In genomic region chr6:143691155-143691554, GRCh38 we compare ENCODE assay signal across 29 cellular contexts.
"Had no signal": no experiment of that assay in that cellular context is flagged by ENCODE, and none has a peak within 500 bp of the region (broad histone marks: within the 10 kb centered on the region; RNA-seq: fewer than 3 reads in every experiment).

No MANE protein-coding gene starts in this region.

- ATAC-seq: foreskin keratinocyte; heart left ventricle; left lobe of liver; natural killer cell; stimulated activated memory B cell treated with anti-CD40 and anti-IgM and Interleukin-4, amounts not matched to agents 10 μg/mL and 1 μg/mL and 100 μg/mL, for 72 hours; stimulated activated naive CD8-positive, alpha-beta T cell treated with anti-CD3 and anti-CD28 coated beads, Interleukin-15, amount 100 ng/mL, for 72 hours had no signal

- H3K4me1 ChIP-seq: prostate gland had no signal

- H3K9me3 ChIP-seq: esophagus muscularis mucosa, heart left ventricle, pancreas, prostate gland, sigmoid colon, suprapubic skin, uterus had no signal

- H3K36me3 ChIP-seq: brain microvascular endothelial cell, esophagus muscularis mucosa, heart left ventricle, pancreas, prostate gland, sigmoid colon, suprapubic skin, uterus had no signal

- H3K27me3 ChIP-seq: brain microvascular endothelial cell, esophagus muscularis mucosa, foreskin keratinocyte, heart left ventricle, pancreas, sigmoid colon, suprapubic skin, uterus had no signal

- H3K4me3 ChIP-seq: esophagus muscularis mucosa, lung, pancreas, prostate gland, sigmoid colon, suprapubic skin, uterus had no signal

- DNase-seq: activated CD4-positive, alpha-beta memory T cell treated with anti-CD3 and anti-CD28 coated beads for 36 hours; activated CD4-positive, alpha-beta T cell treated with anti-CD3 and anti-CD28 coated beads for 4 hours; activated CD8-positive, alpha-beta memory T cell treated with anti-CD3 and anti-CD28 coated beads, Interleukin-2, amount 50 U/mL, for 4 hours; activated effector memory CD4-positive, alpha-beta T cell treated with anti-CD3 and anti-CD28 coated beads, Interleukin-2, amount 50 U/mL, for 16 hours; activated naive CD4-positive, alpha-beta T cell treated with anti-CD3 and anti-CD28 coated beads for 36 hours; activated naive CD8-positive, alpha-beta T cell treated with anti-CD3 and anti-CD28 coated beads, Interleukin-2, amount 10 ng/mL, durations not matched to agents 7 days and 5 days; activated T-cell treated with anti-CD3 and anti-CD28 coated beads, Interleukin-2, amount 50 U/mL, for 1 hour; brain microvascular endothelial cell; foreskin keratinocyte; heart left ventricle; kidney glomerular epithelial cell; mesendoderm; natural killer cell; pancreas; retina; sigmoid colon; small intestine; stimulated activated CD4-positive, alpha-beta T cell treated with anti-CD3 and anti-CD28 coated beads, Interleukin-1b, Interleukin-23, amount 100 ng/mL, for 48 hours; stimulated activated CD4-positive, alpha-beta T cell treated with anti-CD3 and anti-CD28 coated beads, Interleukin-4, amount 100 ng/mL, for 4 hours; stimulated activated CD8-positive, alpha-beta memory T cell treated with anti-CD3 and anti-CD28 coated beads, Interleukin-4, amount 100 ng/mL, for 48 hours; stimulated activated naive CD8-positive, alpha-beta T cell treated with anti-CD3 and anti-CD28 coated beads, Interleukin-15, amount 100 ng/mL, for 72 hours; T-helper 1 cell; uterus had no signal

- H3K27ac ChIP-seq: brain microvascular endothelial cell, foreskin keratinocyte, suprapubic skin, uterus had no signal
